8 cellular contexts compared by ENCODE assay signal in the genomic region with DNA sequence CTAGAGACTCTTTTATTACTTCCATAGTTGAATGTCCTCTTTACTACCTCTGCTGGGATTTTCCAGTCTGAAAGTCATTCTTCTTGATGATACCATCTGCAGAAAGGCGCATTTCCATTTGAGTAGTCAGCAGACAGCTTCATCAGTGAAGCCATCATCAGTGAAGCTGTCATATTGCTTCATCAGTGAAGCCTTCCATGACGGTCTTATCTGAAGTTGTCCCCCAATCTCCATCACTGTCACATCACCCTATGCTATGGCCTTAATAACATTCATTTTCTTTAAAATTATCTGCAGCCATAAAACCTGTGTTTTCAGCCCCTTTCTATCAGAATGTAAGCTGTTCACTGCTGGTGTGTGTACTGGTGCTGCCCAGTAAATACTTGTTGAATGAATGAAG.
"Had no signal": no experiment of that assay in that cellular context is flagged by ENCODE, and none has a peak within 500 bp of the region (broad histone marks: within the 10 kb centered on the region; RNA-seq: fewer than 3 reads in every experiment).

No MANE protein-coding gene starts in this region.

- ATAC-seq: HCT116, K562 had no signal

- H3K4me1 ChIP-seq: HAP-1 had no signal

- DNase-seq: GOT3, H7, HFFc6, IMR-90, KG1 had no signal

- H3K36me3 ChIP-seq: HAP-1 had no signal

- H3K4me3 ChIP-seq: HAP-1, K562 had no signal
